27 cellular contexts compared by ENCODE assay signal in the genomic region with DNA sequence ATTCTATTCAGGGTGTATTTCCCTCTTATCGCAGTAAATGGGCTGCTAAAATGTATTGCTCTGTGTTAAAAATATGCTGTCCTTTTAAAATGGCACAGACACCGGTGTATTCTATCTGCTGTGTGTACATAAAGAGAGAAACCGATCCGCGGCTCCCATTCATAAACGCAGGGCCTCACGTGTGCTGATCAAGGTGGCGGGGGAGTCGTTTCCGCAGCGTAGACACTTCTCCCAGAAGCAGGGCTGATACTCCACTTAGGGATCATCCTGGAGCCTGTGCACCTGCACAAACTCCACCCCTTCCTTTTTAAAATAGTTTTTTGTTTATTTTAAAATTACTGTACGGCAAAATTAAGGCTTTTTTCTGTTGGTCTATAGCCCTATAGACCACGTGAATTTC.
"Had no signal": no experiment of that assay in that cellular context is flagged by ENCODE, and none has a peak within 500 bp of the region (broad histone marks: within the 10 kb centered on the region; RNA-seq: fewer than 3 reads in every experiment).

No MANE protein-coding gene starts in this region.

- H3K4me2 ChIP-seq: hepatocyte had no signal

- H3K4me1 ChIP-seq: breast epithelium, colonic mucosa, lower lobe of right lung, pancreas, spleen, upper lobe of left lung had no signal

- H3K27me3 ChIP-seq: breast epithelium, colonic mucosa, dorsolateral prefrontal cortex, pancreas, right atrium auricular region, upper lobe of left lung had no signal

- H3K9me3 ChIP-seq: breast epithelium, colonic mucosa, lower lobe of right lung, mucosa of descending colon, pancreas, psoas muscle, right atrium auricular region, spleen, upper lobe of left lung had no signal

- ATAC-seq: effector memory CD8-positive, alpha-beta T cell; esophagus mucosa; left lobe of liver; lower lobe of right lung; mucosa of descending colon; pancreas; psoas muscle; stimulated activated naive CD8-positive, alpha-beta T cell treated with anti-CD3 and anti-CD28 coated beads, Interleukin-15, Interleukin-2, amounts not matched to agents 100 U/mL and 50 U/mL, for 24 hours had no signal

- H3K36me3 ChIP-seq: breast epithelium, colonic mucosa, lower lobe of right lung, pancreas, right atrium auricular region, spleen, upper lobe of left lung had no signal

- DNase-seq: activated CD4-positive, alpha-beta memory T cell treated with anti-CD3 and anti-CD28 coated beads for 36 hours; activated CD4-positive, alpha-beta T cell treated with anti-CD3 and anti-CD28 coated beads for 4 hours; activated CD4-positive, CD25-positive, alpha-beta regulatory T cell; activated naive CD4-positive, alpha-beta T cell treated with Interleukin-2 at 50 U/mL for 16 hours; activated naive CD8-positive, alpha-beta T cell treated with anti-CD3 and anti-CD28 coated beads for 36 hours; activated T-cell treated with anti-CD3 and anti-CD28 coated beads, Interleukin-2, amount 50 U/mL, for 48 hours; amniotic stem cell; colonic mucosa; dorsolateral prefrontal cortex; effector memory CD8-positive, alpha-beta T cell; foreskin melanocyte; immature natural killer cell; lower lobe of right lung; mesendoderm; mucosa of descending colon; nephron progenitor cell; pancreas; spleen; stimulated activated CD4-positive, alpha-beta T cell treated with anti-CD3 and anti-CD28 coated beads, Interleukin-4, amount 100 ng/mL, for 4 hours; stimulated activated naive CD8-positive, alpha-beta T cell treated with anti-CD3 and anti-CD28 coated beads, Interleukin-15, Interleukin-2, amounts not matched to agents 100 U/mL and 50 U/mL, for 24 hours; upper lobe of left lung had no signal

- H3K27ac ChIP-seq: breast epithelium, colonic mucosa, dorsolateral prefrontal cortex, hepatocyte, lower lobe of right lung, pancreas, psoas muscle, right atrium auricular region, spleen, upper lobe of left lung had no signal

- H3K4me3 ChIP-seq: breast epithelium, colonic mucosa, dorsolateral prefrontal cortex, hepatocyte, lower lobe of right lung, mucosa of descending colon, pancreas, psoas muscle, right atrium auricular region, spleen, upper lobe of left lung had no signal
